In the genomic region with DNA sequence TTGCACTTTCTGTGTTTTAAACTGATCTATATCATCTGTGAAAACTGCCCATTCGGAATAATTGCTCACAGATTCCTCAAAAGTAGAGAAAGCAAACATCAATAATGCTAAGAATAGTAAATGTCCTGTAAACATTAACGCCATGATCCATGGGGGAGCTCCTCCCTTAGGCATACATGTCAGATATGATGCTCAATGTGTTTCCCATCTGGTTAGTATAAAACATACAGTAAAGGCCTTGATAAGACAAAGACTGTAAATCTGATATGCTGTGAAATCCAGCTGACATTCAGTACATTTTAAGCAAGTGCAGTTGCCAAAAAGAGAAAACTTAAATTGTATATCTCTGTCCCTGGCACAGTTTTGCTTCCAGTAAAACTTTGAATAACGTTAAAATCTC, we compare ENCODE assay signal across 15 cellular contexts. TPM values are rescaled to one million over a fixed set of nuclear protein-coding genes. Genes with fewer than 3 reads are reported as not detected.
A peak's percentile ranks its signal among the peaks of the same experiment; 100 is the strongest.
DNase-seq lines count a peak whose midpoint lies in the region; ATAC-seq and TF ChIP-seq lines count a peak whose summit lies in the region.
"Had no signal": no experiment of that assay in that cellular context is flagged by ENCODE, and none has a peak within 500 bp of the region (broad histone marks: within the 10 kb centered on the region; RNA-seq: fewer than 3 reads in every experiment).

No MANE protein-coding gene starts in this region.

- no peaks in the 10 kb centered on the region for H3K9me3 Mint-ChIP-seq in progenitor cell of endocrine pancreas (ENCODE audit: low read depth)
- H3K9me3 Mint-ChIP-seq: activated CD4-positive, alpha-beta T cell treated with anti-CD3 and anti-CD28 coated beads, Interleukin-2, amount 10 ng/mL, durations not matched to agents 24 days and 14 days had no signal

- peak overlapping the region; percentile 97 for H3K4me3 Mint-ChIP-seq in progenitor cell of endocrine pancreas (ENCODE audit: low read depth)

- DNase-seq in EH (ENCODE audit: low read depth) (peak; percentile 7), fibroblast of pulmonary artery (ENCODE audit: low read depth) (no peak), progenitor cell of endocrine pancreas (ENCODE audit: low spot score, unreplicated experiment) (no peak), NCI-H1436 (lab: John Stamatoyannopoulos, UW) (no peak), NCI-H2227 (lab: John Stamatoyannopoulos, UW; ENCODE audit: unreplicated experiment) (no peak), SKM-1 treated with dmso at 0.1 percent for 144 hours (lab: John Stamatoyannopoulos, UW; ENCODE audit: unreplicated experiment) (no peak)
- DNase-seq: body of pancreas; H7; mesendoderm; NCI-H2227 treated with DMSO at 0.1 percent for 48 hours; stimulated activated naive CD4-positive, alpha-beta T cell; T-helper 1 cell had no signal

- peaks cover 22% of the 10 kb centered on the region for H3K27me3 Mint-ChIP-seq in progenitor cell of endocrine pancreas

- H3K4me3 ChIP-seq in WI38 (ENCODE audit: low read depth, low read length), result peak overlapping the region; percentile 94
- peak overlapping the region; percentile 88 for H3K4me3 ChIP-seq in fibroblast of pulmonary artery (replicated peaks; ENCODE audit: low read depth, low read length)
- H3K4me3 ChIP-seq: body of pancreas had no signal

- peaks cover 18% of the 10 kb centered on the region for H3K4me1 Mint-ChIP-seq in progenitor cell of endocrine pancreas (ENCODE audit: low read depth)

- H3K36me3 Mint-ChIP-seq in progenitor cell of endocrine pancreas (ENCODE audit: insufficient read depth), result no peaks in the 10 kb centered on the region

- TF ChIP-seq CTCF in WI38 (IDR thresholded peaks at IDR 0.05; ENCODE audit: low read depth, low read length) (no peak), fibroblast of pulmonary artery (IDR thresholded peaks at IDR 0.05; ENCODE audit: low read length, missing control alignments) (no peak), progenitor cell of endocrine pancreas (IDR thresholded peaks at IDR 0.05; ENCODE audit: unreplicated experiment) (no peak)

- no peak overlapping the region for H3K27ac Mint-ChIP-seq in progenitor cell of endocrine pancreas
- H3K27ac Mint-ChIP-seq: activated CD4-positive, alpha-beta T cell treated with anti-CD3 and anti-CD28 coated beads, Interleukin-2, amount 10 ng/mL, durations not matched to agents 24 days and 14 days had no signal

- no peak for ATAC-seq in GM19351 (IDR thresholded peaks at IDR 0.05; ENCODE audit: unreplicated experiment)
- ATAC-seq: body of pancreas had no signal

RNA-seq across cellular contexts. Expression of a gene that starts 2.1 kb away (rescaled TPM):
- total RNA-seq in progenitor cell of endocrine pancreas, result 5.9 and 6.2 TPM in 2 replicates
- total RNA-seq: activated CD4-positive, alpha-beta T cell treated with anti-CD3 and anti-CD28 coated beads, Interleukin-2, amount 10 ng/mL, durations not matched to agents 24 days and 14 days had no signal
